Comparison of ENCODE assay signal across 26 cellular contexts in the genomic region with DNA sequence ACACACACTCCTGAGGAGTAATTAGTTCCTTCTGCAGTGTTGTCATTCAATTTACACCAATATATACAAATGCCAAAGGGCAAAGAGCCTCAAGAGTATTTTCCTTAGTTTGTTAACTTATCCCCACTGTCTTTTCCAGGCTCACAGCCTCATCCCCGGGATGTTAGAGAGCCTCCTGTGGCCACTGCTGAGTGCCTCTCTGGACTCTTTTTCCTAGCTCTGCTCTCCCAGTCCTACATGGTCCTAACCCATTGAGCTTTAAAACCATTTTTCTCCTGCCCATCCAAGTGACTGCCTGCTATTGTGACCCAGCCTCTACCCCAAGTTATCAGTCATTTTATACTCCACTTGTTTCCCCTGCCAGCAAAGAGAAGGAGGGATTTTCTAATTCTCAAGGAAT. TPM values are rescaled to one million over a fixed set of nuclear protein-coding genes. Genes with fewer than 3 reads are reported as not detected.
"Had no signal": no experiment of that assay in that cellular context is flagged by ENCODE, and none has a peak within 500 bp of the region (broad histone marks: within the 10 kb centered on the region; RNA-seq: fewer than 3 reads in every experiment).

No MANE protein-coding gene starts in this region.

- H3K36me3 ChIP-seq: esophagus muscularis mucosa, gastroesophageal sphincter, spleen had no signal

- H3K9me3 Mint-ChIP-seq: stimulated activated naive CD8-positive, alpha-beta T cell treated with anti-CD3 and anti-CD28 coated beads, Interleukin-15, amount 100 ng/mL, for 72 hours had no signal

- H3K27ac Mint-ChIP-seq: naive thymus-derived CD4-positive, alpha-beta T cell; nephron progenitor cell; stimulated activated naive B cell treated with anti-CD40 and anti-IgM and Interleukin-4, amounts not matched to agents 10 μg/mL and 1 μg/mL and 100 μg/mL, for 72 hours; stimulated activated naive CD8-positive, alpha-beta T cell treated with anti-CD3 and anti-CD28 coated beads, Interleukin-15, amount 100 ng/mL, for 72 hours had no signal

- H3K4me1 Mint-ChIP-seq: naive thymus-derived CD4-positive, alpha-beta T cell; nephron progenitor cell; stimulated activated naive B cell treated with anti-CD40 and anti-IgM and Interleukin-4, amounts not matched to agents 10 μg/mL and 1 μg/mL and 100 μg/mL, for 72 hours; stimulated activated naive CD8-positive, alpha-beta T cell treated with anti-CD3 and anti-CD28 coated beads, Interleukin-15, amount 100 ng/mL, for 72 hours had no signal

- H3K4me3 ChIP-seq: esophagus muscularis mucosa, gastroesophageal sphincter, spleen had no signal

- H3K27me3 ChIP-seq: esophagus muscularis mucosa, gastroesophageal sphincter, spleen had no signal

- H3K9me3 ChIP-seq: esophagus muscularis mucosa had no signal

- H3K27ac ChIP-seq: epithelial cell of prostate, esophagus muscularis mucosa, gastroesophageal sphincter, spleen had no signal

- H3K36me3 Mint-ChIP-seq: naive thymus-derived CD4-positive, alpha-beta T cell; stimulated activated naive B cell treated with anti-CD40 and anti-IgM and Interleukin-4, amounts not matched to agents 10 μg/mL and 1 μg/mL and 100 μg/mL, for 72 hours had no signal

- ATAC-seq: gastroesophageal sphincter; left lobe of liver; naive thymus-derived CD4-positive, alpha-beta T cell; sciatic nerve; stimulated activated naive B cell treated with anti-CD40 and anti-IgM and Interleukin-4, amounts not matched to agents 10 μg/mL and 1 μg/mL and 100 μg/mL, for 72 hours; stimulated activated naive CD8-positive, alpha-beta T cell treated with anti-CD3 and anti-CD28 coated beads, Interleukin-15, amount 100 ng/mL, for 72 hours had no signal

- H3K4me1 ChIP-seq: esophagus muscularis mucosa, gastroesophageal sphincter, spleen had no signal

- DNase-seq: effector memory CD4-positive, alpha-beta T cell; glutamatergic neuron; islet precursor cell; mammary epithelial cell; naive thymus-derived CD4-positive, alpha-beta T cell; nephron progenitor cell; posterior cingulate gyrus; spleen; stimulated activated CD4-positive, alpha-beta T cell treated with anti-CD3 and anti-CD28 coated beads, Interleukin-15, amount 100 ng/mL, for 24 hours; stimulated activated CD4-positive, alpha-beta T cell treated with anti-CD3 and anti-CD28 coated beads, Interleukin-1b, Interleukin-23, amount 100 ng/mL, for 48 hours; stimulated activated CD4-positive, alpha-beta T cell treated with anti-CD3 and anti-CD28 coated beads, Interleukin-4, amount 100 ng/mL, for 24 hours; stimulated activated naive B cell treated with anti-CD40 and anti-IgM and Interleukin-4, amounts not matched to agents 10 μg/mL and 1 μg/mL and 100 μg/mL, for 72 hours; stimulated activated naive CD8-positive, alpha-beta T cell treated with anti-CD3 and anti-CD28 coated beads, Interleukin-15, amount 100 ng/mL, for 72 hours; substantia nigra; trophoblast cell had no signal

- H3K4me3 Mint-ChIP-seq: naive thymus-derived CD4-positive, alpha-beta T cell; nephron progenitor cell; stimulated activated naive B cell treated with anti-CD40 and anti-IgM and Interleukin-4, amounts not matched to agents 10 μg/mL and 1 μg/mL and 100 μg/mL, for 72 hours; stimulated activated naive CD8-positive, alpha-beta T cell treated with anti-CD3 and anti-CD28 coated beads, Interleukin-15, amount 100 ng/mL, for 72 hours had no signal

- FAIRE-seq: endometrium had no signal

RNA-seq across cellular contexts. Expression of gene TTC29, which starts 23.5 kb away (rescaled TPM):
- total RNA-seq: esophagus muscularis mucosa; fibroblast of villous mesenchyme; gastroesophageal sphincter; left lobe of liver; mesenteric fat pad; mononuclear cell; naive thymus-derived CD4-positive, alpha-beta T cell; pulmonary artery endothelial cell; sciatic nerve; spleen had no signal
- polyA plus RNA-seq: mammary epithelial cell; naive thymus-derived CD4-positive, alpha-beta T cell; urinary bladder had no signal
